ENCODE assay signal across 1 cellular context in the genomic region with DNA sequence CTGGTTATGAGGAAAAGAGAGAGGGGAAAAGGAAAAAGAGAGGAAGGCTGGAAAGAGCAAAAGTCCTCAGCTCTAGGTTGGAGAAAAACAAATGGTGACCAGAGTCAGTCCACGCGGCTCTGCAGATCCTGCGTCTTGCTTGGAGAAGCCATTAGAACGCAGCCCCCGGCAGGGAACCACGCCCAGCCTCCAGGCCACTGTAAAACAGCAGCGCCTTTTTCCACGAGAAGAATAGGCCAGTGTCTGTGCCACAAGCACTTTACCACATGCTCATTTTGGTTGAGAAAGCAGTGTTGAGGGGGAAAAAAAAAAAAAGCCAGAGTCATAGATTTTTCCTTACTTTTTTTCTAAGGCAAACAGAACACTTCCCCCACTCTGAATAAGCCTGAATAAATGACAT.
TF ChIP-seq lines count a peak whose summit lies in the region.

No MANE protein-coding gene starts in this region.

TF ChIP-seq in GM23338, 12 proteins besides CTCF, POLR2A, EP300 and RAD21 (continued from another document):
- TF ChIP-seq, protein P1, sequence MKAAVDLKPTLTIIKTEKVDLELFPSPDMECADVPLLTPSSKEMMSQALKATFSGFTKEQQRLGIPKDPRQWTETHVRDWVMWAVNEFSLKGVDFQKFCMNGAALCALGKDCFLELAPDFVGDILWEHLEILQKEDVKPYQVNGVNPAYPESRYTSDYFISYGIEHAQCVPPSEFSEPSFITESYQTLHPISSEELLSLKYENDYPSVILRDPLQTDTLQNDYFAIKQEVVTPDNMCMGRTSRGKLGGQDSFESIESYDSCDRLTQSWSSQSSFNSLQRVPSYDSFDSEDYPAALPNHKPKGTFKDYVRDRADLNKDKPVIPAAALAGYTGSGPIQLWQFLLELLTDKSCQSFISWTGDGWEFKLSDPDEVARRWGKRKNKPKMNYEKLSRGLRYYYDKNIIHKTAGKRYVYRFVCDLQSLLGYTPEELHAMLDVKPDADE (IDR thresholded peaks at IDR 0.05) = no peak
- TF ChIP-seq ZNF331 (CRISPR knock-in tag; IDR thresholded peaks at IDR 0.05; ENCODE audit: low read depth) = no peak
- TF ChIP-seq, protein P2, sequence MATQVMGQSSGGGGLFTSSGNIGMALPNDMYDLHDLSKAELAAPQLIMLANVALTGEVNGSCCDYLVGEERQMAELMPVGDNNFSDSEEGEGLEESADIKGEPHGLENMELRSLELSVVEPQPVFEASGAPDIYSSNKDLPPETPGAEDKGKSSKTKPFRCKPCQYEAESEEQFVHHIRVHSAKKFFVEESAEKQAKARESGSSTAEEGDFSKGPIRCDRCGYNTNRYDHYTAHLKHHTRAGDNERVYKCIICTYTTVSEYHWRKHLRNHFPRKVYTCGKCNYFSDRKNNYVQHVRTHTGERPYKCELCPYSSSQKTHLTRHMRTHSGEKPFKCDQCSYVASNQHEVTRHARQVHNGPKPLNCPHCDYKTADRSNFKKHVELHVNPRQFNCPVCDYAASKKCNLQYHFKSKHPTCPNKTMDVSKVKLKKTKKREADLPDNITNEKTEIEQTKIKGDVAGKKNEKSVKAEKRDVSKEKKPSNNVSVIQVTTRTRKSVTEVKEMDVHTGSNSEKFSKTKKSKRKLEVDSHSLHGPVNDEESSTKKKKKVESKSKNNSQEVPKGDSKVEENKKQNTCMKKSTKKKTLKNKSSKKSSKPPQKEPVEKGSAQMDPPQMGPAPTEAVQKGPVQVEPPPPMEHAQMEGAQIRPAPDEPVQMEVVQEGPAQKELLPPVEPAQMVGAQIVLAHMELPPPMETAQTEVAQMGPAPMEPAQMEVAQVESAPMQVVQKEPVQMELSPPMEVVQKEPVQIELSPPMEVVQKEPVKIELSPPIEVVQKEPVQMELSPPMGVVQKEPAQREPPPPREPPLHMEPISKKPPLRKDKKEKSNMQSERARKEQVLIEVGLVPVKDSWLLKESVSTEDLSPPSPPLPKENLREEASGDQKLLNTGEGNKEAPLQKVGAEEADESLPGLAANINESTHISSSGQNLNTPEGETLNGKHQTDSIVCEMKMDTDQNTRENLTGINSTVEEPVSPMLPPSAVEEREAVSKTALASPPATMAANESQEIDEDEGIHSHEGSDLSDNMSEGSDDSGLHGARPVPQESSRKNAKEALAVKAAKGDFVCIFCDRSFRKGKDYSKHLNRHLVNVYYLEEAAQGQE (IDR thresholded peaks at IDR 0.05; ENCODE audit: unreplicated experiment) = no peak
TF ChIP-seq in GM23338: peak in this region for 0.
